Comparison of ENCODE assay signal across 27 cellular contexts in genomic region chr22:20284471-20285086, GRCh38. TPM values are rescaled to one million over a fixed set of nuclear protein-coding genes. Genes with fewer than 3 reads are reported as not detected.
DNase-seq lines count a peak whose midpoint lies in the region; ATAC-seq, FAIRE-seq and TF ChIP-seq lines count a peak whose summit lies in the region.
"Had no signal": no experiment of that assay in that cellular context is flagged by ENCODE, and none has a peak within 500 bp of the region (broad histone marks: within the 10 kb centered on the region; RNA-seq: fewer than 3 reads in every experiment).

No MANE protein-coding gene starts in this region.

- H4K8ac ChIP-seq in neuronal stem cell (ENCODE audit: low read depth, low read length) = no peak overlapping the region
- H4K8ac ChIP-seq in mesendoderm (ENCODE audit: low read depth, low read length) = no peak overlapping the region

- in situ Hi-C loops in K562 (cut with MboI) = loop anchor here (5.0 kb wide), 1 partner anchor 1332 kb away; no protein-coding TSS in a partner anchor

- no peaks in the 10 kb centered on the region for H3K36me3 Mint-ChIP-seq in immature natural killer cell
- H3K36me3 Mint-ChIP-seq: CD14-positive monocyte; CD4-positive, alpha-beta memory T cell; CD4-positive, CD25-positive, alpha-beta regulatory T cell; CD8-positive, alpha-beta memory T cell had no signal

- H2BK5ac ChIP-seq in neuronal stem cell (ENCODE audit: low read length) = no peak overlapping the region
- no peak overlapping the region for H2BK5ac ChIP-seq in mesendoderm (ENCODE audit: low read length)

- WGBS in K562 (ENCODE audit: insufficient coverage, low coverage, missing lambda C conversion rate) = 2% methylated on average over 13 of the region's 13 CpGs
- no CpG with 5 or more reads among the region's 13 CpGs for WGBS in neuronal stem cell (ENCODE audit: extremely low coverage in 2 of 2, insufficient read length in 2 of 2, insufficient replicate concordance in 1 of 2), 2 donors
- WGBS in mesendoderm (ENCODE audit: extremely low coverage, insufficient coverage, low lambda C conversion rate) = no CpG with 5 or more reads among the region's 13 CpGs

- intact Hi-C loops in K562 (cut with micrococcal nuclease) = loop anchor here (1.0 kb wide), 1 partner anchor 127 kb away; no protein-coding TSS in a partner anchor

- POLR2A ChIA-PET in K562 (lab: Yijun Ruan, JAX) = interaction anchor here (0.5 to 1.9 kb wide), 10 partner anchors 9 to 169 kb away, joined by 3 to 8 read pairs (median 4); no protein-coding TSS in a partner anchor

- H3K4ac ChIP-seq in neuronal stem cell (ENCODE audit: low read length) (no peak overlapping the region), mesendoderm (ENCODE audit: low read depth, low read length) (no peak overlapping the region)

- TF ChIP-seq POLR2A in K562 (conservative IDR thresholded peaks at IDR 0.05) = no peak

- peak overlapping the region; percentile 41 for H2BK12ac ChIP-seq in neuronal stem cell (ENCODE audit: low read length)

- H2BK15ac ChIP-seq in neuronal stem cell (ENCODE audit: low read length) = peak overlapping the region; percentile 85
- no peak overlapping the region for H2BK15ac ChIP-seq in mesendoderm (replicated peaks; ENCODE audit: low read depth)

- H3K27ac Mint-ChIP-seq in immature natural killer cell = no peak overlapping the region
- H3K27ac Mint-ChIP-seq: CD4-positive, alpha-beta memory T cell; CD4-positive, CD25-positive, alpha-beta regulatory T cell; CD8-positive, alpha-beta memory T cell had no signal

- H3K4me3 ChIP-seq in BLaER1 treated with 17β-estradiol and CSF1 and Interleukin-3, amounts not matched to agents 10 nM and 100 nM = no peak overlapping the region
- H3K4me3 ChIP-seq in K562 (no peak overlapping the region), neuronal stem cell (ENCODE audit: low read length in 2 of 2) (no peak overlapping the region), mesendoderm (ENCODE audit: low read length) (no peak overlapping the region)
- H3K4me3 ChIP-seq: GM12878 had no signal

- CTCF ChIA-PET in K562 (lab: Yijun Ruan, JAX; ENCODE audit: low intra/inter-chr PET ratio) = interaction anchor here (1.1 to 4.8 kb wide), 4 partner anchors 33 to 566 kb away, joined by 3 to 126 read pairs (median 4); no protein-coding TSS in a partner anchor

- H3K14ac ChIP-seq in neuronal stem cell (ENCODE audit: low read length) = peak overlapping the region; percentile 31

- H3K4me2 ChIP-seq in BLaER1 treated with 17β-estradiol and CSF1 and Interleukin-3, amounts not matched to agents 10 nM and 100 nM = peak overlapping the region in 9 of 11 experiments; percentile 24 to 88 (median 73); a peak in 17 of 22 replicates
- H3K4me2 ChIP-seq in K562 (ENCODE audit: insufficient read depth, low read length) (no peak overlapping the region), neuronal stem cell (ENCODE audit: insufficient read depth, low read length, poor library complexity, severe bottlenecking) (no peak overlapping the region), mesendoderm (ENCODE audit: low read length) (no peak overlapping the region)

- peaks cover 0 to 78% (median 52%) of the 10 kb centered on the region in 10 experiments; a peak in 17 of 20 replicates for H3K4me1 ChIP-seq in BLaER1 treated with 17β-estradiol and CSF1 and Interleukin-3, amounts not matched to agents 10 nM and 100 nM
- peaks cover 0 to 21% of the 10 kb centered on the region in 2 experiments; a peak in 3 of 5 replicates for H3K4me1 ChIP-seq in K562 (replicated peaks in 1 of 2; ENCODE audit: control insufficient read depth in 2 of 2, insufficient read depth in 2 of 2, low read length in 2 of 2)
- peaks cover 14 to 17% of the 10 kb centered on the region in 2 donors for H3K4me1 ChIP-seq in neuronal stem cell (ENCODE audit: control insufficient read depth in 2 of 2, insufficient read depth in 1 of 2, low read depth in 1 of 2, low read length in 2 of 2)
- H3K4me1 ChIP-seq in mesendoderm (ENCODE audit: control insufficient read depth, low read depth, low read length) = no peaks in the 10 kb centered on the region
- H3K4me1 ChIP-seq: Caco-2 had no signal

- H3K9me1 ChIP-seq in K562 (ENCODE audit: control insufficient read depth, insufficient read depth, low read length) = peaks cover 2% of the 10 kb centered on the region

- H3K27me3 Mint-ChIP-seq in immature natural killer cell (ENCODE audit: low read depth in 3 of 3) = peaks cover 2 to 5% (median 2%) of the 10 kb centered on the region in 3 donors
- H3K27me3 Mint-ChIP-seq: CD4-positive, CD25-positive, alpha-beta regulatory T cell had no signal

- H3K4me1 Mint-ChIP-seq in immature natural killer cell = no peaks in the 10 kb centered on the region
- H3K4me1 Mint-ChIP-seq: CD4-positive, CD25-positive, alpha-beta regulatory T cell had no signal

- BruUV-seq in K562 (replicated peaks; lab: Mats Ljungman, UMichigan) = no TSS peak

- H2BK120ac ChIP-seq in neuronal stem cell (ENCODE audit: low read depth, low read length) = no peak overlapping the region
- H2BK120ac ChIP-seq in mesendoderm (ENCODE audit: low read depth, low read length) = no peak overlapping the region

- no peaks in the 10 kb centered on the region for H4K20me1 ChIP-seq in BLaER1 treated with 17β-estradiol and CSF1 and Interleukin-3, amounts not matched to agents 10 nM and 100 nM
- H4K20me1 ChIP-seq in K562 (replicated peaks; ENCODE audit: control insufficient read depth, insufficient read depth, low read length) = peaks cover 29% of the 10 kb centered on the region

- FAIRE-seq in K562 (lab: Jason Lieb, UNC) (no peak), urothelium cell line (lab: Jason Lieb, UNC) (peak; percentile 91)
- FAIRE-seq: A204.1, D721Med, G401.6, GM12878, GM12892, GM18507, GM19239 had no signal

- DNase-seq in K562 (ENCODE audit: extremely low read depth in 1 of 4, low spot score in 3 of 4) (peak in 1 of 4 experiments; percentile 45), neuronal stem cell (ENCODE audit: low spot score) (no peak), urothelium cell line (ENCODE audit: low spot score) (no peak), immature natural killer cell (no peak), GM10266 (ENCODE audit: extremely low spot score) (no peak), mesendoderm (no peak)
- DNase-seq: 8988T; ACHN; BE2C; C1 segment of cervical spinal cord; Caco-2; Calu3; CD4-positive, alpha-beta memory T cell; CD4-positive, CD25-positive, alpha-beta regulatory T cell; CD8-positive, alpha-beta memory T cell; DMS79 treated with DMSO at 0.1 percent for 48 hours; GF-D8 had no signal

- H4K91ac ChIP-seq in neuronal stem cell (ENCODE audit: low read depth, low read length, poor library complexity) = no peak overlapping the region

- no peak overlapping the region for H2AFZ ChIP-seq in K562 (ENCODE audit: low read depth, low read length)
- no peak overlapping the region for H2AFZ ChIP-seq in neuronal stem cell (ENCODE audit: low read length)

- peak; percentile 1; the same call in 1 of the 3 replicates for ATAC-seq in K562
- no peak for ATAC-seq in GM18870 (IDR thresholded peaks at IDR 0.05; ENCODE audit: unreplicated experiment)

- no peak overlapping the region for H3K27ac ChIP-seq in BLaER1 treated with 17β-estradiol and CSF1 and Interleukin-3, amounts not matched to agents 10 nM and 100 nM
- H3K27ac ChIP-seq in K562 (ENCODE audit: extremely low read depth, low read depth, low read length) (no peak overlapping the region), neuronal stem cell (replicated peaks; ENCODE audit: low read length) (no peak overlapping the region), mesendoderm (ENCODE audit: low read depth, low read length) (no peak overlapping the region)

- H3K27me3 ChIP-seq in BLaER1 treated with 17β-estradiol and CSF1 and Interleukin-3, amounts not matched to agents 10 nM and 100 nM = no peaks in the 10 kb centered on the region
- peaks cover 19 to 67% of the 10 kb centered on the region in 2 experiments for H3K27me3 ChIP-seq in K562 (ENCODE audit: control insufficient read depth in 2 of 2, insufficient read depth in 2 of 2, low read length in 2 of 2)
- H3K27me3 ChIP-seq in neuronal stem cell (ENCODE audit: control insufficient read depth in 3 of 3, insufficient read depth in 3 of 3, low read depth in 1 of 3, low read length in 3 of 3) = peaks cover 0 to 15% (median 0%) of the 10 kb centered on the region in 3 experiments
- H3K27me3 ChIP-seq in mesendoderm (ENCODE audit: insufficient read depth, low read length, poor library complexity) = no peaks in the 10 kb centered on the region
- H3K27me3 ChIP-seq: BE2C had no signal

- H3K56ac ChIP-seq in mesendoderm (ENCODE audit: low read length) = no peak overlapping the region

- TF ChIP-seq CTCF in K562 (IDR thresholded peaks at IDR 0.05 in 2 of 3, conservative IDR thresholded peaks at IDR 0.05 in 1 of 3; ENCODE audit: insufficient read depth in 2 of 3, low read depth in 1 of 3, low read length in 3 of 3) = 0 out of 6 replicates have a peak, but pooled peaks of 1 of the 3 experiments have one; percentile 1
- no peak for TF ChIP-seq CTCF in GM10266 (IDR thresholded peaks at IDR 0.05; ENCODE audit: control insufficient read depth, insufficient read depth, low read depth, missing control alignments)

- H3K36me3 ChIP-seq in BLaER1 treated with 17β-estradiol and CSF1 and Interleukin-3, amounts not matched to agents 10 nM and 100 nM = no peaks in the 10 kb centered on the region
- H3K36me3 ChIP-seq in K562 (ENCODE audit: control insufficient read depth, insufficient read depth, low read length) = no peaks in the 10 kb centered on the region
- no peaks in the 10 kb centered on the region for H3K36me3 ChIP-seq in neuronal stem cell (replicated peaks in 1 of 2; ENCODE audit: control insufficient read depth in 2 of 2, insufficient read depth in 2 of 2, low read length in 2 of 2)
- H3K36me3 ChIP-seq in mesendoderm (ENCODE audit: control insufficient read depth, insufficient read depth, low read length) = no peaks in the 10 kb centered on the region
- H3K36me3 ChIP-seq: BE2C had no signal

- H3K79me2 ChIP-seq in K562 (ENCODE audit: control insufficient read depth, insufficient read depth, low read length) (no peaks in the 10 kb centered on the region), mesendoderm (ENCODE audit: control insufficient read depth, insufficient read depth, low read length) (no peaks in the 10 kb centered on the region)

- H3K23ac ChIP-seq in neuronal stem cell (ENCODE audit: low read depth, low read length, poor library complexity) = peak overlapping the region; percentile 85
- H3K23ac ChIP-seq in mesendoderm (ENCODE audit: low read length) = no peak overlapping the region

- H2AK5ac ChIP-seq in neuronal stem cell (ENCODE audit: low read depth, low read length) (peak overlapping the region; percentile 96), mesendoderm (ENCODE audit: low read length) (no peak overlapping the region)

- no peaks in the 10 kb centered on the region for H3K9me3 ChIP-seq in BLaER1 treated with 17β-estradiol and CSF1 and Interleukin-3, amounts not matched to agents 10 nM and 100 nM (replicated peaks in 1 of 11)
- no peaks in the 10 kb centered on the region for H3K9me3 ChIP-seq in K562 (replicated peaks; ENCODE audit: control insufficient read depth, insufficient read depth, low read depth, low read length)
- no peaks in the 10 kb centered on the region for H3K9me3 ChIP-seq in neuronal stem cell (replicated peaks in 1 of 2; ENCODE audit: control insufficient read depth in 2 of 2, insufficient read depth in 1 of 2, low read depth in 1 of 2, low read length in 2 of 2)
- H3K9me3 ChIP-seq: BE2C, Caco-2 had no signal

- no peaks in the 10 kb centered on the region for H3K9me3 Mint-ChIP-seq in immature natural killer cell
- H3K9me3 Mint-ChIP-seq: CD14-positive monocyte; CD4-positive, alpha-beta memory T cell; CD8-positive, alpha-beta memory T cell had no signal

- H3K18ac ChIP-seq in neuronal stem cell (ENCODE audit: low read length) = peak overlapping the region; percentile 48
- no peak overlapping the region for H3K18ac ChIP-seq in mesendoderm (ENCODE audit: low read length)

- H3K9ac ChIP-seq in BLaER1 treated with 17β-estradiol and CSF1 and Interleukin-3, amounts not matched to agents 10 nM and 100 nM = peak overlapping the region in 4 of 11 experiments; percentile 20 to 62 (median 45); a peak in 5 of 22 replicates
- H3K9ac ChIP-seq in K562 (ENCODE audit: insufficient read depth in 1 of 2, low read depth in 2 of 2, low read length in 2 of 2) (no peak overlapping the region; a peak in 1 of 4 replicates), neuronal stem cell (ENCODE audit: low read depth, low read length, poor library complexity) (no peak overlapping the region), mesendoderm (ENCODE audit: low read length) (no peak overlapping the region)

- H4K5ac ChIP-seq in mesendoderm (ENCODE audit: low read length) = no peak overlapping the region

- no peak for TF ChIP-seq EP300 in K562 (IDR thresholded peaks at IDR 0.05; ENCODE audit: low read length)

- H3K79me1 ChIP-seq in neuronal stem cell (ENCODE audit: low read depth, low read length) (peaks cover 2% of the 10 kb centered on the region), mesendoderm (ENCODE audit: low read length) (no peaks in the 10 kb centered on the region)

- no peak overlapping the region for H3K4me3 Mint-ChIP-seq in immature natural killer cell
- H3K4me3 Mint-ChIP-seq: CD14-positive monocyte; CD4-positive, alpha-beta memory T cell; CD4-positive, CD25-positive, alpha-beta regulatory T cell; CD8-positive, alpha-beta memory T cell had no signal

- no peak for TF ChIP-seq RAD21 in K562 (CRISPR knock-in tag; conservative IDR thresholded peaks at IDR 0.05 in 1 of 2, IDR thresholded peaks at IDR 0.05 in 1 of 2)

RNA-seq across cellular contexts. Expression of gene RTN4R, which starts 16.5 kb away (rescaled TPM):
- 0.62 and 4.8 TPM in 2 replicates for total RNA-seq in K562 (2011; cell fraction: chromatin; rRNA removed; ENCODE audit: low replicate concordance)
- 7.4 and 9.8 TPM in 2 replicates for total RNA-seq in K562 (2011; cell fraction: nucleolus; rRNA removed)
- 3.2 and 3.7 TPM in 2 replicates for total RNA-seq in K562 (2011; cell fraction: nucleoplasm; rRNA removed)
- 1.5 and 2.3 TPM in 2 replicates for total RNA-seq in K562 (2014; rRNA removed)
- not detected in 2 replicates for total RNA-seq in K562 (2014; rRNA removed; fragmentation: Illumina TruSeq; extraction: Trizol)
- 0.41 and 0.43 TPM in 2 replicates for total RNA-seq in K562 (2015; rRNA removed; fragmentation: Illumina TruSeq; extraction: Trizol)
- 2.8 and 3.0 TPM in 2 replicates for total RNA-seq in K562 (2021)
- 1.3 and 4.4 TPM in 2 replicates for polyA plus RNA-seq in K562 (2011; rRNA removed)
- polyA plus RNA-seq in K562 (2011; cell fraction: cytosol; rRNA removed) = 5.9 and 9.9 TPM in 2 replicates
- 2.9 and 3.5 TPM in 2 replicates for polyA plus RNA-seq in K562 (2011; cell fraction: nucleus; rRNA removed)
- polyA plus RNA-seq in K562 (2012) = 2.9 and 4.6 TPM in 2 replicates
- polyA plus RNA-seq in K562 (2014; fragmentation: Illumina TruSeq; extraction: Trizol) = 0.46 TPM in 1 of 2 replicates, not detected in the other
- under 1 TPM in 1 of 2 experiments, not detected in 1; 0.04 TPM for polyA plus RNA-seq in K562 (2014; fragmentation: Nextera tagmentation; extraction: Ambion mirVana)
- 1.2 and 2.3 TPM in 2 replicates for polyA plus RNA-seq in K562 (2014; rRNA removed)
- 1.0 and 1.5 TPM in 2 replicates for polyA minus RNA-seq in K562 (2011; rRNA and poly(A)+ RNA removed)
- 5.1 and 13.6 TPM in 2 replicates for polyA minus RNA-seq in K562 (2011; cell fraction: cytosol; rRNA and poly(A)+ RNA removed)
- polyA minus RNA-seq in K562 (2011; cell fraction: nucleus; rRNA and poly(A)+ RNA removed) = 0.40 and 1.3 TPM in 2 replicates
- 23.2 TPM for polyA plus RNA-seq in neuronal stem cell (2013, experiment 1 of 2)
- 22.9 TPM for polyA plus RNA-seq in neuronal stem cell (2013, experiment 2 of 2)
- 1 to 10 TPM; 1.1 to 3.9 (median 2.2) TPM for polyA plus RNA-seq in immature natural killer cell
- polyA plus RNA-seq in mesendoderm (2013, experiment 1 of 2) = 17.3 TPM
- 17.0 TPM for polyA plus RNA-seq in mesendoderm (2013, experiment 2 of 2)
- polyA plus RNA-seq: CD14-positive monocyte had no signal

RNA-seq across cellular contexts. Expression of gene DGCR6L, which starts 35.3 kb away (rescaled TPM):
- 5.8 and 25.8 TPM in 2 replicates for total RNA-seq in K562 (2011; cell fraction: chromatin; rRNA removed; ENCODE audit: low replicate concordance)
- total RNA-seq in K562 (2011; cell fraction: nucleolus; rRNA removed) = 37.9 and 39.6 TPM in 2 replicates
- total RNA-seq in K562 (2011; cell fraction: nucleoplasm; rRNA removed) = 19.9 and 28.5 TPM in 2 replicates
- total RNA-seq in K562 (2014; rRNA removed) (151 and 163 TPM in 2 replicates), K562 (2014; rRNA removed; fragmentation: Illumina TruSeq; extraction: Trizol) (14.1 and 20.0 TPM in 2 replicates), K562 (2015; rRNA removed; fragmentation: Illumina TruSeq; extraction: Trizol) (78.1 and 78.6 TPM in 2 replicates), K562 (2021) (95.3 and 101 TPM in 2 replicates)
- polyA plus RNA-seq in K562 (2011; rRNA removed) (51.0 and 88.0 TPM in 2 replicates), K562 (2014; fragmentation: Illumina TruSeq; extraction: Trizol) (40.4 and 66.5 TPM in 2 replicates), K562 (2014; fragmentation: Nextera tagmentation; extraction: Ambion mirVana) (1 to 10 TPM; 3.6 to 8.1 TPM), K562 (2014; rRNA removed) (113 and 117 TPM in 2 replicates), immature natural killer cell (100 to 1,000 TPM; 143 to 160 (median 147) TPM)
- polyA plus RNA-seq in K562 (2011; cell fraction: cytosol; rRNA removed) = 116 and 204 TPM in 2 replicates
- 72.9 and 95.1 TPM in 2 replicates for polyA plus RNA-seq in K562 (2011; cell fraction: nucleus; rRNA removed)
- polyA plus RNA-seq in K562 (2012) = 80.6 and 161 TPM in 2 replicates
- 14.8 and 17.4 TPM in 2 replicates for polyA minus RNA-seq in K562 (2011; rRNA and poly(A)+ RNA removed)
- 35.4 and 39.9 TPM in 2 replicates for polyA minus RNA-seq in K562 (2011; cell fraction: cytosol; rRNA and poly(A)+ RNA removed)
- 29.2 and 43.1 TPM in 2 replicates for polyA minus RNA-seq in K562 (2011; cell fraction: nucleus; rRNA and poly(A)+ RNA removed)
- 26.0 TPM for polyA plus RNA-seq in neuronal stem cell (2013, experiment 1 of 2)
- polyA plus RNA-seq in neuronal stem cell (2013, experiment 2 of 2) = 25.8 TPM
- 27.2 TPM for polyA plus RNA-seq in mesendoderm (2013, experiment 1 of 2)
- 27.9 TPM for polyA plus RNA-seq in mesendoderm (2013, experiment 2 of 2)

Comparison
In these comparisons a context has a peak if more than half of its experiments do, and no peak if none do; other contexts are left out.
1. H3K4me2 ChIP-seq: peak in BLaER1 treated with 17β-estradiol and CSF1 and Interleukin-3, amounts not matched to agents 10 nM and 100 nM (9 of 11); none in K562 (single experiment), neuronal stem cell (single experiment) and mesendoderm (single experiment).